In genomic region chr1:226002667-226003501, GRCh38 we compare ENCODE assay signal across 8 cellular contexts. TPM values are rescaled to one million over a fixed set of nuclear protein-coding genes. Genes with fewer than 3 reads are reported as not detected.
DNase-seq lines count a peak whose midpoint lies in the region; ATAC-seq and TF ChIP-seq lines count a peak whose summit lies in the region.

No MANE protein-coding gene starts in this region.

- H2AFZ ChIP-seq in GM23338: no peak overlapping the region

- ATAC-seq in GM23338 (peak; percentile 81), HG02938 (IDR thresholded peaks at IDR 0.05; ENCODE audit: unreplicated experiment) (no peak)
- ATAC-seq in stimulated activated naive CD8-positive, alpha-beta T cell treated with anti-CD3 and anti-CD28 coated beads, Interleukin-15, amount 100 ng/mL, for 72 hours: no peak

- H3K4me2 ChIP-seq in GM23338: no peak overlapping the region

- H4K20me1 ChIP-seq in GM23338 (replicated peaks; ENCODE audit: insufficient read depth): 0 out of 2 replicates have a peak, but pooled peaks cover 5% of the 10 kb centered on the region

- H3K9me2 ChIP-seq in GM23338 (ENCODE audit: insufficient read depth): no peaks in the 10 kb centered on the region; the same call in 1 of the 2 replicates

- H3K4me3 ChIP-seq in AG10803 (ENCODE audit: low read length) (peak overlapping the region; percentile 45), GM23338 (no peak overlapping the region)

- no peaks in the 10 kb centered on the region for H3K27me3 ChIP-seq in GM23338 (ENCODE audit: insufficient read depth)

- peaks cover 35% of the 10 kb centered on the region for H3K4me1 ChIP-seq in GM23338 (ENCODE audit: insufficient read depth)

- DNase-seq in AG10803 (ENCODE audit: low read depth) (peak; percentile 82), GM23338 (ENCODE audit: low spot score) (peak; percentile 97), NCI-H774 (lab: John Stamatoyannopoulos, UW) (peak; percentile 77), iPS DF 19.7 (ENCODE audit: low read depth, low spot score) (peak; percentile 83), kidney glomerular epithelial cell (lab: John Stamatoyannopoulos, UW) (no peak)
- peak in 1 of 2 donors; percentile 24 for DNase-seq in stimulated activated naive CD8-positive, alpha-beta T cell treated with anti-CD3 and anti-CD28 coated beads, Interleukin-15, amount 100 ng/mL, for 72 hours

- H3K36me3 ChIP-seq in GM23338 (ENCODE audit: insufficient read depth): no peaks in the 10 kb centered on the region

- no peak for TF ChIP-seq CTCF in AG10803 (conservative IDR thresholded peaks at IDR 0.05; ENCODE audit: low read length)
- no peak for TF ChIP-seq CTCF in GM23338 (conservative IDR thresholded peaks at IDR 0.05; ENCODE audit: low read depth in 2 of 2)

- peaks cover 7% of the 10 kb centered on the region for H3F3A ChIP-seq in GM23338 (replicated peaks; ENCODE audit: low read depth)

- peak overlapping the region; percentile 26 for H3K4me3 Mint-ChIP-seq in GM23338
- H3K4me3 Mint-ChIP-seq in stimulated activated naive CD8-positive, alpha-beta T cell treated with anti-CD3 and anti-CD28 coated beads, Interleukin-15, amount 100 ng/mL, for 72 hours: peak overlapping the region; percentile 50 to 73

- no peaks in the 10 kb centered on the region for H3K9me3 Mint-ChIP-seq in GM23338
- H3K9me3 Mint-ChIP-seq in stimulated activated naive CD8-positive, alpha-beta T cell treated with anti-CD3 and anti-CD28 coated beads, Interleukin-15, amount 100 ng/mL, for 72 hours: peaks cover 6 to 10% of the 10 kb centered on the region in 2 donors

- peaks cover 7% of the 10 kb centered on the region for H3K27me3 Mint-ChIP-seq in GM23338 (ENCODE audit: insufficient read depth, low read depth, poor library complexity)
- H3K27me3 Mint-ChIP-seq in stimulated activated naive CD8-positive, alpha-beta T cell treated with anti-CD3 and anti-CD28 coated beads, Interleukin-15, amount 100 ng/mL, for 72 hours: no peaks in the 10 kb centered on the region

- peak overlapping the region; percentile 58 for H3K27ac Mint-ChIP-seq in GM23338
- peak overlapping the region; percentile 63 to 91 for H3K27ac Mint-ChIP-seq in stimulated activated naive CD8-positive, alpha-beta T cell treated with anti-CD3 and anti-CD28 coated beads, Interleukin-15, amount 100 ng/mL, for 72 hours

- H3K36me3 Mint-ChIP-seq in GM23338 (ENCODE audit: low read depth): no peaks in the 10 kb centered on the region; the same call in 2 of the 3 replicates

- peaks cover 28% of the 10 kb centered on the region for H3K4me1 Mint-ChIP-seq in GM23338
- H3K4me1 Mint-ChIP-seq in stimulated activated naive CD8-positive, alpha-beta T cell treated with anti-CD3 and anti-CD28 coated beads, Interleukin-15, amount 100 ng/mL, for 72 hours: peaks cover 56% of the 10 kb centered on the region

- H3K27ac ChIP-seq in GM23338 (ENCODE audit: low read depth) (no peak overlapping the region), angular gyrus (ENCODE audit: low read depth, low read length) (peak overlapping the region; percentile 0)

- peaks cover 12% of the 10 kb centered on the region for H3K79me2 ChIP-seq in GM23338 (replicated peaks; ENCODE audit: insufficient read depth)

TF ChIP-seq in GM23338, 12 proteins besides CTCF, POLR2A, EP300 and RAD21:
- TF ChIP-seq POLR2AphosphoS5 (IDR thresholded peaks at IDR 0.05; ENCODE audit: low read depth): peak; percentile 65
- no peak for TF ChIP-seq ZNF462 (CRISPR knock-in tag; IDR thresholded peaks at IDR 0.05)

RNA-seq across cellular contexts. Expression of gene SDE2, which starts 3.7 kb away (rescaled TPM):
- 25.6 and 26.9 TPM in 2 replicates for total RNA-seq in GM23338 (2014; rRNA removed; shearing (Covaris generic))
- polyA plus RNA-seq in GM23338 (2016; fragmentation: Nextera tagmentation; extraction: Ambion mirVana): 10.6 and 11.3 TPM in 2 replicates

RNA-seq across cellular contexts. Expression of gene H3-3A, which starts 59.6 kb away (rescaled TPM):
- total RNA-seq in GM23338 (2014; rRNA removed; shearing (Covaris generic)): 913 and 938 TPM in 2 replicates
- polyA plus RNA-seq in GM23338 (2016; fragmentation: Nextera tagmentation; extraction: Ambion mirVana): 2,407 and 2,643 TPM in 2 replicates
